Comparison of ENCODE assay signal across 17 cellular contexts in genomic region chr19:16298334-16298733, GRCh38. TPM values are rescaled to one million over a fixed set of nuclear protein-coding genes. Genes with fewer than 3 reads are reported as not detected.
DNase-seq lines count a peak whose midpoint lies in the region; ATAC-seq and TF ChIP-seq lines count a peak whose summit lies in the region.
"Had no signal": no experiment of that assay in that cellular context is flagged by ENCODE, and none has a peak within 500 bp of the region (broad histone marks: within the 10 kb centered on the region; RNA-seq: fewer than 3 reads in every experiment).

No MANE protein-coding gene starts in this region.

- no peak for TF ChIP-seq RAD21 in HCT116 (IDR thresholded peaks at IDR 0.05; ENCODE audit: low read depth)

- RAD21 ChIA-PET in HCT116 (lab: Charles Lee; ENCODE audit: low non-redundant PET in 1 of 2, low total read pairs in 2 of 2, uncharacterized antibody in 2 of 2, unreplicated experiment in 2 of 2), result no interaction called here

- H3K9me3 Mint-ChIP-seq in nephron progenitor cell, result no peaks in the 10 kb centered on the region
- H3K9me3 Mint-ChIP-seq: CD4-positive, alpha-beta T cell; CD8-positive, alpha-beta T cell had no signal

- peaks cover 27% of the 10 kb centered on the region for H3K27me3 Mint-ChIP-seq in nephron progenitor cell (ENCODE audit: low read depth, poor library complexity)
- H3K27me3 Mint-ChIP-seq: B cell; CD4-positive, alpha-beta T cell had no signal

- no peak overlapping the region for H3K4me3 Mint-ChIP-seq in nephron progenitor cell
- H3K4me3 Mint-ChIP-seq: B cell; CD4-positive, alpha-beta T cell; CD8-positive, alpha-beta T cell had no signal

- H3K79me2 ChIP-seq in HCT116 (ENCODE audit: insufficient read depth, low read length) (no peaks in the 10 kb centered on the region), PC-9 (ENCODE audit: low read depth) (no peaks in the 10 kb centered on the region)

- H3K4me3 ChIP-seq in HCT116 (replicated peaks in 1 of 2; ENCODE audit: low read depth in 1 of 2, low read length in 2 of 2), result no peak overlapping the region
- no peak overlapping the region for H3K4me3 ChIP-seq in PC-9
- no peak overlapping the region for H3K4me3 ChIP-seq in uterus
- H3K4me3 ChIP-seq: BLaER1 treated with 17β-estradiol and CSF1 and Interleukin-3, amounts not matched to agents 10 nM and 100 nM had no signal

- H3F3A ChIP-seq in PC-9 (ENCODE audit: insufficient read depth, low read depth), result peaks cover 74% of the 10 kb centered on the region

- no peak overlapping the region for H3K9ac ChIP-seq in HCT116 (ENCODE audit: low read length)
- H3K9ac ChIP-seq: BLaER1 treated with 17β-estradiol and CSF1 and Interleukin-3, amounts not matched to agents 10 nM and 100 nM had no signal

- H2AFZ ChIP-seq in HCT116 (ENCODE audit: low read depth, low read length, poor library complexity, severe bottlenecking), result no peak overlapping the region
- no peak overlapping the region for H2AFZ ChIP-seq in PC-9

- peak overlapping the region; percentile 18 for H3K27ac Mint-ChIP-seq in nephron progenitor cell
- H3K27ac Mint-ChIP-seq: B cell; CD4-positive, alpha-beta T cell; CD8-positive, alpha-beta T cell had no signal

- CTCF ChIA-PET in HCT116 (lab: Charles Lee) (no interaction called here), PC-9 (lab: Charles Lee) (no interaction called here)

- intact Hi-C loops in HCT116 (cut with micrococcal nuclease), result no loop called here
- intact Hi-C loops in PC-9 (cut with micrococcal nuclease; ENCODE audit: unreplicated experiment), result no loop called here
- intact Hi-C loops in uterus (cut with DNase I; ENCODE audit: low total_unique reads), result no loop called here

- TF ChIP-seq POLR2A in HCT116 (IDR thresholded peaks at IDR 0.05; ENCODE audit: borderline replicate concordance, extremely low read depth, insufficient read depth, insufficient read length), result no peak
- TF ChIP-seq POLR2A in uterus (IDR thresholded peaks at IDR 0.05), result no peak

- H3K9me3 ChIP-seq in HCT116 (ENCODE audit: control insufficient read depth in 1 of 2, insufficient read depth in 1 of 2, low read depth in 1 of 2, low read length in 2 of 2) (no peaks in the 10 kb centered on the region), PC-9 (ENCODE audit: insufficient read depth, low read depth) (no peaks in the 10 kb centered on the region), uterus (no peaks in the 10 kb centered on the region)
- H3K9me3 ChIP-seq: BLaER1 treated with 17β-estradiol and CSF1 and Interleukin-3, amounts not matched to agents 10 nM and 100 nM; Caco-2 had no signal

- TF ChIP-seq CTCF in HCT116 (IDR thresholded peaks at IDR 0.05 in 2 of 3, conservative IDR thresholded peaks at IDR 0.05 in 1 of 3; ENCODE audit: borderline replicate concordance in 1 of 3, insufficient read depth in 1 of 3, low read depth in 2 of 3, low read length in 2 of 3) (no peak), PC-9 (conservative IDR thresholded peaks at IDR 0.05) (no peak), nephron progenitor cell (IDR thresholded peaks at IDR 0.05) (no peak), uterus (IDR thresholded peaks at IDR 0.05) (no peak)

- H3K27me3 ChIP-seq in HCT116 (ENCODE audit: insufficient read depth, low read length), result no peaks in the 10 kb centered on the region
- H3K27me3 ChIP-seq in PC-9 (ENCODE audit: insufficient read depth, low read depth), result no peaks in the 10 kb centered on the region
- H3K27me3 ChIP-seq in uterus, result no peaks in the 10 kb centered on the region
- H3K27me3 ChIP-seq: BLaER1 treated with 17β-estradiol and CSF1 and Interleukin-3, amounts not matched to agents 10 nM and 100 nM had no signal

- POLR2A ChIA-PET in HCT116 (lab: Charles Lee), result interaction anchor here (2.7 kb wide), 1 partner anchor 26 kb away, joined by 8 read pairs; the partner anchor contains the start of gene KLF2
- POLR2A ChIA-PET in PC-9 (lab: Charles Lee; ENCODE audit: unreplicated experiment), result no interaction called here

- DNase-seq in HCT116 (ENCODE audit: low read depth, low spot score) (no peak), PC-9 (no peak), nephron progenitor cell (no peak), activated gamma-delta T cell (lab: John Stamatoyannopoulos, UW) (no peak), NK-92 (lab: John Stamatoyannopoulos, UW; ENCODE audit: unreplicated experiment) (no peak), uterus (no peak)
- DNase-seq in activated T-cell treated with anti-CD3 and anti-CD28 coated beads, Interleukin-2, amount 50 U/mL, for 48 hours, result no peak
- DNase-seq: 8988T; AML-193; Caco-2; CD4-positive, alpha-beta T cell; CD8-positive, alpha-beta T cell; DMS79 treated with DMSO at 0.1 percent for 48 hours; GF-D8 had no signal

- H3K4me1 Mint-ChIP-seq in nephron progenitor cell, result peaks cover 17% of the 10 kb centered on the region

- H3K9me2 ChIP-seq in HCT116 (ENCODE audit: insufficient read depth) (no peaks in the 10 kb centered on the region), PC-9 (ENCODE audit: insufficient read depth) (no peaks in the 10 kb centered on the region)

- H3K36me3 ChIP-seq in HCT116 (ENCODE audit: control insufficient read depth in 1 of 2, insufficient read depth in 2 of 2, low read length in 2 of 2) (no peaks in the 10 kb centered on the region), PC-9 (ENCODE audit: low read depth) (no peaks in the 10 kb centered on the region), uterus (no peaks in the 10 kb centered on the region)
- H3K36me3 ChIP-seq: BLaER1 treated with 17β-estradiol and CSF1 and Interleukin-3, amounts not matched to agents 10 nM and 100 nM had no signal

- BruUV-seq in HCT116 (replicated peaks; lab: Mats Ljungman, UMichigan), result no TSS peak
- BruUV-seq in PC-9 (replicated peaks; lab: Mats Ljungman, UMichigan), result no TSS peak

- no peaks in the 10 kb centered on the region for H4K20me1 ChIP-seq in HCT116 (ENCODE audit: insufficient read depth)
- no peaks in the 10 kb centered on the region for H4K20me1 ChIP-seq in PC-9 (ENCODE audit: insufficient read depth)
- H4K20me1 ChIP-seq: BLaER1 treated with 17β-estradiol and CSF1 and Interleukin-3, amounts not matched to agents 10 nM and 100 nM had no signal

- H3K4me1 ChIP-seq in HCT116 (ENCODE audit: control insufficient read depth in 1 of 2, insufficient read depth in 2 of 2, low read length in 2 of 2), result peaks cover 30 to 42% of the 10 kb centered on the region in 2 experiments
- H3K4me1 ChIP-seq in PC-9 (replicated peaks; ENCODE audit: insufficient read depth), result peaks cover 43% of the 10 kb centered on the region
- H3K4me1 ChIP-seq in uterus, result peaks cover 5 to 7% of the 10 kb centered on the region in 2 donors

- ATAC-seq in HCT116, result no peak
- ATAC-seq: CD8-positive, alpha-beta T cell had no signal

- H3K4me2 ChIP-seq in HCT116 (ENCODE audit: low read length) (peak overlapping the region; percentile 69; the same call in 1 of the 2 replicates), PC-9 (no peak overlapping the region)
- H3K4me2 ChIP-seq: BLaER1 treated with 17β-estradiol and CSF1 and Interleukin-3, amounts not matched to agents 10 nM and 100 nM had no signal

- H3K27ac ChIP-seq in HCT116 (ENCODE audit: low read depth, low read length), result no peak overlapping the region
- peak overlapping the region; percentile 79 for H3K27ac ChIP-seq in PC-9
- H3K27ac ChIP-seq in uterus, result no peak overlapping the region
- H3K27ac ChIP-seq: BLaER1 treated with 17β-estradiol and CSF1 and Interleukin-3, amounts not matched to agents 10 nM and 100 nM; C4-2B had no signal

- H3K36me3 Mint-ChIP-seq in nephron progenitor cell (ENCODE audit: low read depth), result no peaks in the 10 kb centered on the region
- H3K36me3 Mint-ChIP-seq: CD8-positive, alpha-beta T cell had no signal

TF ChIP-seq in HCT116, 20 proteins besides CTCF, POLR2A, EP300 and RAD21 (continues in another document):
- TF ChIP-seq TCF7L2 (IDR thresholded peaks at IDR 0.05; ENCODE audit: borderline replicate concordance, extremely low read depth, insufficient read depth, insufficient read length), result no peak
- TF ChIP-seq EGR1 (IDR thresholded peaks at IDR 0.05; ENCODE audit: low read depth), result no peak
- no peak; the same call in 1 of the 2 replicates for TF ChIP-seq MAX (IDR thresholded peaks at IDR 0.05)
- no peak for TF ChIP-seq SP1 (IDR thresholded peaks at IDR 0.05; ENCODE audit: low read depth)
- TF ChIP-seq CBX3 (IDR thresholded peaks at IDR 0.05; ENCODE audit: low read depth), result no peak
- no peak for TF ChIP-seq EZH2phosphoT487 (IDR thresholded peaks at IDR 0.05; ENCODE audit: borderline replicate concordance)
- no peak for TF ChIP-seq ELF1 (IDR thresholded peaks at IDR 0.05; ENCODE audit: borderline replicate concordance, low read depth)
- no peak for TF ChIP-seq EZH2 (IDR thresholded peaks at IDR 0.05)
- no peak for TF ChIP-seq CEBPB (IDR thresholded peaks at IDR 0.05; ENCODE audit: low read depth)
- TF ChIP-seq SRF (IDR thresholded peaks at IDR 0.05; ENCODE audit: low read depth), result no peak
- TF ChIP-seq JUND (IDR thresholded peaks at IDR 0.05), result no peak
- TF ChIP-seq FOSL1 (IDR thresholded peaks at IDR 0.05; ENCODE audit: low read depth), result no peak
- TF ChIP-seq ZFX (IDR thresholded peaks at IDR 0.05), result no peak
- no peak for TF ChIP-seq ZBTB33 (IDR thresholded peaks at IDR 0.05; ENCODE audit: extremely low read depth, insufficient replicate concordance, low read length)
- TF ChIP-seq YY1 (IDR thresholded peaks at IDR 0.05; ENCODE audit: extremely low read depth, insufficient replicate concordance, low read depth, low read length), result no peak

RNA-seq across cellular contexts. Expression of gene KLF2, which starts 26.3 kb away (rescaled TPM):
- 39.4 TPM for total RNA-seq in HCT116 (2021; ENCODE audit: unreplicated experiment)
- polyA plus RNA-seq in HCT116 (2012), result 37.7 and 54.7 TPM in 2 replicates
- 1.6 and 2.0 TPM in 2 replicates for total RNA-seq in PC-9 (2021)
- 100 to 1,000 TPM in 2 of 4 donors, 10 to 100 TPM in 2; 16.5 to 139 (median 81.8) TPM for total RNA-seq in uterus
